Comparison of ENCODE assay signal across 8 cellular contexts in the genomic region with DNA sequence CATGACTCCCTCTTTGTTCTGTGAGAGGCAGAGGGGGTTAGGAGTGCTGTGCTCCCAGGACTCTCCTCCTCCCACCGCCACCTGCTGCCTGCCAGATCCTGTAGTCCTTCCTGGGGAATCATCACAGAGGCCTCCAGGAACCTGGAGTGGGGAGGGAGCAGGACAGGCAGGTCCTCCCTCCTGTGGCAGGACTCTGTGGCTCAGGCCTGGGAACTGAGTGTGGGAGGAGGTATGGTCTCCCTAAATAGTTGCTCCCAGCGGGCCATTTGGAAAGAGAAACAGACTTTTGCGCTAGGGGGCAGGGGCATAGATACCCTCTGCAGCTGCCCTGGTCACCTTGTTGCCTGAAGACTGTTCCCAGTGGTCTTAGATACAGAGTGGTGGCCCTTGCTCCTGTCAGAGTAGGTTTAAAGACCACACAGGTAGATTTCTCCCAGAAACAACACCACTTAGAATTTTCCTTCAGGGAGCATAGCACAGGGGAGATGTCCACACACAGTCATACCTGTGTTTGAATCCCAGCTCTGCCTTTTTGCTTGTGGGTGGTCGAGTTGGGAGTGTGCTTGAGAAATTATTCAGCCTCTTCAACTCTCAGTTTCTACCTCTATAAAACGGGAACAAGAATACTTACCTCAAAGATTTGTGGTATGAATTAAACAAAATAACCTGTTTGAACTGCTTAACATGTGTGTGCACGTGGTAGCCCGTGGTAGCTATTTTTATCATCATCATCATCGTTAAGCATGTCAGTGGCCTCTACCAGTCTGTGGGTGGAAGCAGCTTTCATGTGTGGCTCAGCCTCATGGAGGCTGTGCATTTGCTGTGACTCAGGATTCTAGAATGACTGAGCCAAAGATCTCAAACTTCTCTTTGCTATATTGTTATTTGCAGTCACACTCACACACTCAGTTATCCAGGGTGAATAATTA. TPM values are rescaled to one million over a fixed set of nuclear protein-coding genes. Genes with fewer than 3 reads are reported as not detected.
DNase-seq lines count a peak whose midpoint lies in the region; ATAC-seq and TF ChIP-seq lines count a peak whose summit lies in the region.

No MANE protein-coding gene starts in this region.

- H3K9me3 ChIP-seq in HEK293 (ENCODE audit: control insufficient read depth, insufficient read depth, low read depth, low read length), result no peaks in the 10 kb centered on the region

- intact Hi-C loops in Calu3 (cut with micrococcal nuclease; ENCODE audit: unreplicated experiment), result loop anchor here (5.0 kb wide), 1 partner anchor 38 kb away; no protein-coding TSS in a partner anchor

- H3K4me3 ChIP-seq in HEK293 (ENCODE audit: low read depth, low read length), result no peak overlapping the region

- TF ChIP-seq CTCF in GM10248 (IDR thresholded peaks at IDR 0.05; ENCODE audit: control extremely low read depth, extremely low read depth, low read depth, missing control alignments) (no peak), HEK293 (tag by site-specific recombination; IDR thresholded peaks at IDR 0.05) (no peak), Calu3 (IDR thresholded peaks at IDR 0.05; ENCODE audit: unreplicated experiment) (no peak)

- H3K27me3 Mint-ChIP-seq in Calu3 (ENCODE audit: unreplicated experiment), result no peaks in the 10 kb centered on the region

- 0 out of 2 replicates have a peak, but pooled peaks cover 5% of the 10 kb centered on the region for H3K4me1 ChIP-seq in HEK293 (ENCODE audit: control insufficient read depth, insufficient read depth, low read length)

- peaks cover 48% of the 10 kb centered on the region for H3K36me3 Mint-ChIP-seq in stimulated activated effector memory CD8-positive, alpha-beta T cell treated with anti-CD3 and anti-CD28 coated beads, Interleukin-12 subunit alpha, Interleukin-12 subunit beta, amount 100 ng/mL, for 72 hours
- H3K36me3 Mint-ChIP-seq in Calu3 (ENCODE audit: insufficient read depth, unreplicated experiment), result no peaks in the 10 kb centered on the region

- peak overlapping the region; percentile 98 for H3K27ac Mint-ChIP-seq in stimulated activated effector memory CD8-positive, alpha-beta T cell treated with anti-CD3 and anti-CD28 coated beads, Interleukin-12 subunit alpha, Interleukin-12 subunit beta, amount 100 ng/mL, for 72 hours
- H3K27ac Mint-ChIP-seq in Calu3 (ENCODE audit: unreplicated experiment), result no peak overlapping the region

- peak; percentile 87 for ATAC-seq in stimulated activated effector memory CD8-positive, alpha-beta T cell treated with anti-CD3 and anti-CD28 coated beads, Interleukin-12 subunit alpha, Interleukin-12 subunit beta, amount 100 ng/mL, for 72 hours

- H3K36me3 ChIP-seq in HEK293 (ENCODE audit: control insufficient read depth in 2 of 2, insufficient read depth in 1 of 2, low read length in 2 of 2), result no peaks in the 10 kb centered on the region

- DNase-seq in GM10248 (ENCODE audit: extremely low spot score) (peak; percentile 80), OCI-M1 (lab: John Stamatoyannopoulos, UW) (peak; percentile 77), islet precursor cell (peak; percentile 19), Calu3 (no peak), NCI-H2227 (lab: John Stamatoyannopoulos, UW; ENCODE audit: unreplicated experiment) (no peak)
- DNase-seq in activated gamma-delta T cell treated with anti-CD3 and anti-CD28 coated beads, Interleukin-2, amount 50 U/mL, for 16 hours (ENCODE audit: low read depth), result peak; percentile 57
- peak; percentile 43 to 75 for DNase-seq in stimulated activated effector memory CD8-positive, alpha-beta T cell treated with anti-CD3 and anti-CD28 coated beads, Interleukin-12 subunit alpha, Interleukin-12 subunit beta, amount 100 ng/mL, for 72 hours (ENCODE audit: low spot score in 2 of 2)

- BruUV-seq in Calu3 (replicated peaks; lab: Mats Ljungman, UMichigan), result no TSS peak

- no peaks in the 10 kb centered on the region for H3K9me3 Mint-ChIP-seq in stimulated activated effector memory CD8-positive, alpha-beta T cell treated with anti-CD3 and anti-CD28 coated beads, Interleukin-12 subunit alpha, Interleukin-12 subunit beta, amount 100 ng/mL, for 72 hours
- H3K9me3 Mint-ChIP-seq in Calu3 (ENCODE audit: low read depth, unreplicated experiment), result no peaks in the 10 kb centered on the region

- CTCF ChIA-PET in GM10248 (lab: Yijun Ruan, JAX) (interaction anchor here (0.9 to 10.8 kb wide), 16 partner anchors 9 to 75 kb away, joined by 3 to 104 read pairs (median 8); a partner anchor contains a TSS), HEK293 (lab: Yijun Ruan, JAX) (interaction anchor here (0.5 to 3.7 kb wide), 4 partner anchors 39 to 770 kb away, joined by 4 to 16 read pairs (median 8); a partner anchor contains a TSS), Calu3 (lab: Charles Lee) (interaction anchor here (2.8 to 3.4 kb wide), 3 partner anchors 39 to 77 kb away, joined by 11 to 25 read pairs (median 25); a partner anchor contains a TSS)

- no peak overlapping the region for H3K27ac ChIP-seq in HEK293 (ENCODE audit: extremely low read depth, low read depth, low read length)

- H3K4me3 Mint-ChIP-seq in stimulated activated effector memory CD8-positive, alpha-beta T cell treated with anti-CD3 and anti-CD28 coated beads, Interleukin-12 subunit alpha, Interleukin-12 subunit beta, amount 100 ng/mL, for 72 hours, result peak overlapping the region; percentile 78
- no peak overlapping the region for H3K4me3 Mint-ChIP-seq in Calu3 (ENCODE audit: low read depth, unreplicated experiment)

- peaks cover 100% of the 10 kb centered on the region for H3K4me1 Mint-ChIP-seq in stimulated activated effector memory CD8-positive, alpha-beta T cell treated with anti-CD3 and anti-CD28 coated beads, Interleukin-12 subunit alpha, Interleukin-12 subunit beta, amount 100 ng/mL, for 72 hours
- H3K4me1 Mint-ChIP-seq in Calu3 (ENCODE audit: low read depth, unreplicated experiment), result peaks cover 62% of the 10 kb centered on the region

- POLR2A ChIA-PET in GM10248 (lab: Yijun Ruan, JAX) (interaction anchor here (1.0 to 6.8 kb wide), 6 partner anchors 10 to 64 kb away, joined by 4 to 59 read pairs (median 8); a partner anchor contains a TSS), HEK293 (lab: Yijun Ruan, JAX) (interaction anchor here (5.1 kb wide), 1 partner anchor 66 kb away, joined by 27 read pairs; a partner anchor contains a TSS)

TF ChIP-seq in HEK293, 187 proteins besides CTCF, POLR2A, EP300 and RAD21:
- TF ChIP-seq, protein P1, sequence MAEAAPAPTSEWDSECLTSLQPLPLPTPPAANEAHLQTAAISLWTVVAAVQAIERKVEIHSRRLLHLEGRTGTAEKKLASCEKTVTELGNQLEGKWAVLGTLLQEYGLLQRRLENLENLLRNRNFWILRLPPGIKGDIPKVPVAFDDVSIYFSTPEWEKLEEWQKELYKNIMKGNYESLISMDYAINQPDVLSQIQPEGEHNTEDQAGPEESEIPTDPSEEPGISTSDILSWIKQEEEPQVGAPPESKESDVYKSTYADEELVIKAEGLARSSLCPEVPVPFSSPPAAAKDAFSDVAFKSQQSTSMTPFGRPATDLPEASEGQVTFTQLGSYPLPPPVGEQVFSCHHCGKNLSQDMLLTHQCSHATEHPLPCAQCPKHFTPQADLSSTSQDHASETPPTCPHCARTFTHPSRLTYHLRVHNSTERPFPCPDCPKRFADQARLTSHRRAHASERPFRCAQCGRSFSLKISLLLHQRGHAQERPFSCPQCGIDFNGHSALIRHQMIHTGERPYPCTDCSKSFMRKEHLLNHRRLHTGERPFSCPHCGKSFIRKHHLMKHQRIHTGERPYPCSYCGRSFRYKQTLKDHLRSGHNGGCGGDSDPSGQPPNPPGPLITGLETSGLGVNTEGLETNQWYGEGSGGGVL (tag by site-specific recombination; IDR thresholded peaks at IDR 0.05), result peak; percentile 39; the same call in 1 of the 2 replicates
- TF ChIP-seq ZNF341 (tag by site-specific recombination; IDR thresholded peaks at IDR 0.05; ENCODE audit: low read depth), result peak; percentile 55
- 0 out of 2 replicates have a peak, but pooled peaks have one; percentile 18 for TF ChIP-seq ZFHX2 (tag by site-specific recombination; conservative IDR thresholded peaks at IDR 0.05)
- TF ChIP-seq SP7 (tag by site-specific recombination; IDR thresholded peaks at IDR 0.05), result no peak
- TF ChIP-seq GLIS1 (tag by site-specific recombination; IDR thresholded peaks at IDR 0.05), result peak; percentile 40
- peak; percentile 40 for TF ChIP-seq ZIC2 (tag by site-specific recombination; IDR thresholded peaks at IDR 0.05)
- no peak for TF ChIP-seq ZFP69B (tag by site-specific recombination; IDR thresholded peaks at IDR 0.05)
- no peak for TF ChIP-seq ZNF555 (tag by site-specific recombination; conservative IDR thresholded peaks at IDR 0.05)
- no peak for TF ChIP-seq ZNF707 (tag by site-specific recombination; IDR thresholded peaks at IDR 0.05)
- TF ChIP-seq ZNF132 (tag by site-specific recombination; IDR thresholded peaks at IDR 0.05; ENCODE audit: borderline replicate concordance), result no peak

RNA-seq across cellular contexts. Expression of a gene that starts 55.8 kb away (rescaled TPM):
- 24.6 and 25.4 TPM in 2 replicates for total RNA-seq in Calu3 (2022)

Comparison
In these comparisons a context has a peak if more than half of its experiments do, and no peak if none do; other contexts are left out.
1. DNase-seq: peak in GM10248 (single experiment), OCI-M1 (single experiment), activated gamma-delta T cell treated with anti-CD3 and anti-CD28 coated beads, Interleukin-2, amount 50 U/mL, for 16 hours (single experiment), islet precursor cell (single experiment) and stimulated activated effector memory CD8-positive, alpha-beta T cell treated with anti-CD3 and anti-CD28 coated beads, Interleukin-12 subunit alpha, Interleukin-12 subunit beta, amount 100 ng/mL, for 72 hours (2 of 2); none in Calu3 (single experiment) and NCI-H2227 (single experiment).